In the genomic region with DNA sequence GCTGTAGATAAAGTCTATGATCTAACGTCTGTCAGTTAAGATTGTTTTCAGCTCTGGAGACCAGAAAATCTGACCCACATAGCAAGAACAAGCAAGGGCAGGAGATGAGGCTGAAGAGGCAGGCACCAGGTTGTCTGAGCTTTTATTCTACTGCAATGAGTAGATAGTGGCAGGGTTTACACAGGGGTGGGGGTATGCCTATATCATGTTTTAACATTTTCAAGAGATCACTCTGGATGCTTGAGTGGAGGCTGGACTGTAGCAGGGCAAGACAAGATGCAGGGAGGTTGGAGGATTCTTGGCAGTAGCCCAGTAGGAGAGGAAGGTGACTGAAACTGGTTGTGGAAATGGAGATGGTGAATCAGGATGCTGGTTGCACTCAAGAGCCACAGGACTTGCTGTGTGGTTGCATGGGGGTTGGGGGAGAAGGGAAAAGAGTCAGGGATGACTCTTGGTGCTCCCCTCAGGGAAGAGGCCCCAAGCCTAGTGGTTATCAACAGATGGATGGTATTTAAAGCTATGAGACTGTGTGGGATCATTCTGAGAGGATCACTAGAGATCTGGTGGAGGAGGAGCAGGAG, we compare ENCODE assay signal across 8 cellular contexts.
DNase-seq lines count a peak whose midpoint lies in the region; ATAC-seq and TF ChIP-seq lines count a peak whose summit lies in the region.

No MANE protein-coding gene starts in this region.

- no peak overlapping the region for H3K27ac Mint-ChIP-seq in GM23338
- H3K27ac Mint-ChIP-seq in glutamatergic neuron (ENCODE audit: unreplicated experiment): no peak overlapping the region

- no peaks in the 10 kb centered on the region; the same call in 1 of the 2 replicates for H3K79me2 ChIP-seq in GM23338 (replicated peaks; ENCODE audit: insufficient read depth)

- H3K9me2 ChIP-seq in GM23338 (ENCODE audit: insufficient read depth): peaks cover 5% of the 10 kb centered on the region; the same call in 1 of the 2 replicates

- no peak overlapping the region for H3K27ac ChIP-seq in GM23338 (ENCODE audit: low read depth)

- peaks cover 15% of the 10 kb centered on the region for H3K4me1 Mint-ChIP-seq in GM23338
- H3K4me1 Mint-ChIP-seq in activated T-cell treated with anti-CD3 and anti-CD28 coated beads, Interleukin-2, amount 50 U/mL, for 4 hours (ENCODE audit: low read depth): peaks cover 30% of the 10 kb centered on the region
- peaks cover 14% of the 10 kb centered on the region for H3K4me1 Mint-ChIP-seq in glutamatergic neuron (ENCODE audit: low read depth, unreplicated experiment)

- H3F3A ChIP-seq in GM23338 (replicated peaks; ENCODE audit: low read depth): no peaks in the 10 kb centered on the region

- peaks cover 5% of the 10 kb centered on the region; the same call in 1 of the 2 replicates for H4K20me1 ChIP-seq in GM23338 (replicated peaks; ENCODE audit: insufficient read depth)

- H3K9me3 Mint-ChIP-seq in GM23338 (peaks cover 18% of the 10 kb centered on the region), glutamatergic neuron (ENCODE audit: unreplicated experiment) (peaks cover 9% of the 10 kb centered on the region)
- H3K9me3 Mint-ChIP-seq in activated T-cell treated with anti-CD3 and anti-CD28 coated beads, Interleukin-2, amount 50 U/mL, for 4 hours: peaks cover 4% of the 10 kb centered on the region

- no peak overlapping the region for H2AFZ ChIP-seq in GM23338

- H3K36me3 Mint-ChIP-seq in GM23338 (ENCODE audit: low read depth) (peaks cover 12% of the 10 kb centered on the region; the same call in 1 of the 3 replicates), glutamatergic neuron (ENCODE audit: unreplicated experiment) (no peaks in the 10 kb centered on the region)
- H3K36me3 Mint-ChIP-seq in activated T-cell treated with anti-CD3 and anti-CD28 coated beads, Interleukin-2, amount 50 U/mL, for 4 hours (ENCODE audit: insufficient read depth): peaks cover 24% of the 10 kb centered on the region

- peaks cover 27% of the 10 kb centered on the region for H3K27me3 ChIP-seq in GM23338 (ENCODE audit: insufficient read depth)

- H3K4me1 ChIP-seq in GM23338 (ENCODE audit: insufficient read depth): no peaks in the 10 kb centered on the region

- peak overlapping the region; percentile 94; the same call in 1 of the 2 replicates for H3K4me2 ChIP-seq in GM23338

- H3K27me3 Mint-ChIP-seq in GM23338 (ENCODE audit: insufficient read depth, low read depth, poor library complexity) (peaks cover 16% of the 10 kb centered on the region), glutamatergic neuron (ENCODE audit: unreplicated experiment) (no peaks in the 10 kb centered on the region)
- H3K27me3 Mint-ChIP-seq in activated T-cell treated with anti-CD3 and anti-CD28 coated beads, Interleukin-2, amount 50 U/mL, for 4 hours (ENCODE audit: low read depth): peaks cover 16% of the 10 kb centered on the region

- no peak overlapping the region for H3K4me3 ChIP-seq in GM23338

- DNase-seq in A172 (ENCODE audit: low spot score): peak; percentile 20
- no peak for DNase-seq in GM23338 (ENCODE audit: low spot score)
- DNase-seq in activated T-cell treated with anti-CD3 and anti-CD28 coated beads, Interleukin-2, amount 50 U/mL, for 4 hours: no peak
- no peak for DNase-seq in glutamatergic neuron
- DNase-seq in NCI-H2227 (lab: John Stamatoyannopoulos, UW; ENCODE audit: unreplicated experiment): no peak
- no peak for DNase-seq in OCI-M2 (lab: John Stamatoyannopoulos, UW; ENCODE audit: unreplicated experiment)
- no peak for DNase-seq in NCI-H1436 (lab: John Stamatoyannopoulos, UW)
- DNase-seq in HPDE6-E6E7 (ENCODE audit: extremely low spot score): no peak

- peak overlapping the region; percentile 86 for H3K4me3 Mint-ChIP-seq in GM23338
- H3K4me3 Mint-ChIP-seq in activated T-cell treated with anti-CD3 and anti-CD28 coated beads, Interleukin-2, amount 50 U/mL, for 4 hours: peak overlapping the region; percentile 88
- peak overlapping the region; percentile 87 for H3K4me3 Mint-ChIP-seq in glutamatergic neuron (ENCODE audit: unreplicated experiment)

- H3K36me3 ChIP-seq in GM23338 (ENCODE audit: insufficient read depth): no peaks in the 10 kb centered on the region

- TF ChIP-seq CTCF in GM23338 (conservative IDR thresholded peaks at IDR 0.05; ENCODE audit: low read depth in 2 of 2) (no peak), glutamatergic neuron (IDR thresholded peaks at IDR 0.05; ENCODE audit: partially characterized antibody, unreplicated experiment) (no peak)

- no peak for ATAC-seq in GM23338
- peak in 1 of 2 donors; percentile 8 for ATAC-seq in activated T-cell treated with anti-CD3 and anti-CD28 coated beads, Interleukin-2, amount 50 U/mL, for 4 hours

TF ChIP-seq in GM23338, 12 proteins besides CTCF, POLR2A, EP300 and RAD21 (continues in another document):
- TF ChIP-seq, protein P1, sequence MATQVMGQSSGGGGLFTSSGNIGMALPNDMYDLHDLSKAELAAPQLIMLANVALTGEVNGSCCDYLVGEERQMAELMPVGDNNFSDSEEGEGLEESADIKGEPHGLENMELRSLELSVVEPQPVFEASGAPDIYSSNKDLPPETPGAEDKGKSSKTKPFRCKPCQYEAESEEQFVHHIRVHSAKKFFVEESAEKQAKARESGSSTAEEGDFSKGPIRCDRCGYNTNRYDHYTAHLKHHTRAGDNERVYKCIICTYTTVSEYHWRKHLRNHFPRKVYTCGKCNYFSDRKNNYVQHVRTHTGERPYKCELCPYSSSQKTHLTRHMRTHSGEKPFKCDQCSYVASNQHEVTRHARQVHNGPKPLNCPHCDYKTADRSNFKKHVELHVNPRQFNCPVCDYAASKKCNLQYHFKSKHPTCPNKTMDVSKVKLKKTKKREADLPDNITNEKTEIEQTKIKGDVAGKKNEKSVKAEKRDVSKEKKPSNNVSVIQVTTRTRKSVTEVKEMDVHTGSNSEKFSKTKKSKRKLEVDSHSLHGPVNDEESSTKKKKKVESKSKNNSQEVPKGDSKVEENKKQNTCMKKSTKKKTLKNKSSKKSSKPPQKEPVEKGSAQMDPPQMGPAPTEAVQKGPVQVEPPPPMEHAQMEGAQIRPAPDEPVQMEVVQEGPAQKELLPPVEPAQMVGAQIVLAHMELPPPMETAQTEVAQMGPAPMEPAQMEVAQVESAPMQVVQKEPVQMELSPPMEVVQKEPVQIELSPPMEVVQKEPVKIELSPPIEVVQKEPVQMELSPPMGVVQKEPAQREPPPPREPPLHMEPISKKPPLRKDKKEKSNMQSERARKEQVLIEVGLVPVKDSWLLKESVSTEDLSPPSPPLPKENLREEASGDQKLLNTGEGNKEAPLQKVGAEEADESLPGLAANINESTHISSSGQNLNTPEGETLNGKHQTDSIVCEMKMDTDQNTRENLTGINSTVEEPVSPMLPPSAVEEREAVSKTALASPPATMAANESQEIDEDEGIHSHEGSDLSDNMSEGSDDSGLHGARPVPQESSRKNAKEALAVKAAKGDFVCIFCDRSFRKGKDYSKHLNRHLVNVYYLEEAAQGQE (IDR thresholded peaks at IDR 0.05; ENCODE audit: unreplicated experiment): no peak
- no peak for TF ChIP-seq NANOG (IDR thresholded peaks at IDR 0.05; ENCODE audit: borderline replicate concordance)
- TF ChIP-seq, protein P2, sequence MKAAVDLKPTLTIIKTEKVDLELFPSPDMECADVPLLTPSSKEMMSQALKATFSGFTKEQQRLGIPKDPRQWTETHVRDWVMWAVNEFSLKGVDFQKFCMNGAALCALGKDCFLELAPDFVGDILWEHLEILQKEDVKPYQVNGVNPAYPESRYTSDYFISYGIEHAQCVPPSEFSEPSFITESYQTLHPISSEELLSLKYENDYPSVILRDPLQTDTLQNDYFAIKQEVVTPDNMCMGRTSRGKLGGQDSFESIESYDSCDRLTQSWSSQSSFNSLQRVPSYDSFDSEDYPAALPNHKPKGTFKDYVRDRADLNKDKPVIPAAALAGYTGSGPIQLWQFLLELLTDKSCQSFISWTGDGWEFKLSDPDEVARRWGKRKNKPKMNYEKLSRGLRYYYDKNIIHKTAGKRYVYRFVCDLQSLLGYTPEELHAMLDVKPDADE (IDR thresholded peaks at IDR 0.05): no peak
- no peak for TF ChIP-seq EZH2 (IDR thresholded peaks at IDR 0.05; ENCODE audit: low read depth, unreplicated experiment)
- TF ChIP-seq EZH2phosphoT487 (IDR thresholded peaks at IDR 0.05; ENCODE audit: unreplicated experiment): no peak
- no peak for TF ChIP-seq POLR2AphosphoS5 (IDR thresholded peaks at IDR 0.05; ENCODE audit: low read depth)
- TF ChIP-seq CREB1 (CRISPR knock-in tag; IDR thresholded peaks at IDR 0.05; ENCODE audit: low read depth): no peak
